ENCODE assay signal across 8 cellular contexts in genomic region chr22:37196539-37197450, GRCh38. TPM values are rescaled to one million over a fixed set of nuclear protein-coding genes. Genes with fewer than 3 reads are reported as not detected.
DNase-seq lines count a peak whose midpoint lies in the region; ATAC-seq, FAIRE-seq and TF ChIP-seq lines count a peak whose summit lies in the region.

No MANE protein-coding gene starts in this region.

- H3K9me3 Mint-ChIP-seq in chondrocyte (ENCODE audit: low read depth): no peaks in the 10 kb centered on the region

- no peaks in the 10 kb centered on the region for H3K27me3 Mint-ChIP-seq in chondrocyte (ENCODE audit: low read depth)

- H3K36me3 ChIP-seq in HUES48 (ENCODE audit: control insufficient read depth, insufficient read depth, low read length): no peaks in the 10 kb centered on the region
- no peaks in the 10 kb centered on the region for H3K36me3 ChIP-seq in lower lobe of right lung

- peaks cover 17% of the 10 kb centered on the region for H3K4me1 Mint-ChIP-seq in chondrocyte (ENCODE audit: low read depth)

- H3K9me3 ChIP-seq in A549 (no peaks in the 10 kb centered on the region), HUES48 (ENCODE audit: control insufficient read depth, insufficient read depth, low read length) (peaks cover 10% of the 10 kb centered on the region; the same call in 1 of the 2 replicates), lower lobe of right lung (no peaks in the 10 kb centered on the region)

- CTCF ChIA-PET in A549 (lab: Yijun Ruan, JAX): interaction anchor here (0.6 to 7.6 kb wide), 20 partner anchors 9 to 650 kb away, joined by 3 to 126 read pairs (median 4); partner anchors contain the start of genes C1QTNF6 and KCTD17

- peak in 1 of 2 experiments; percentile 43; a peak in 2 of 5 replicates for TF ChIP-seq EP300 in A549 (IDR thresholded peaks at IDR 0.05)

- H3K27ac Mint-ChIP-seq in chondrocyte (ENCODE audit: unreplicated experiment): peak overlapping the region; percentile 22

- ATAC-seq in A549: peak; percentile 56 to 65
- ATAC-seq in lower lobe of right lung: peak; percentile 47 to 61
- ATAC-seq in GM19351 (IDR thresholded peaks at IDR 0.05; ENCODE audit: unreplicated experiment): no peak

- H3K27me3 ChIP-seq in HUES48 (ENCODE audit: control insufficient read depth, insufficient read depth, low read length): no peaks in the 10 kb centered on the region
- H3K27me3 ChIP-seq in lower lobe of right lung (ENCODE audit: low read depth): no peaks in the 10 kb centered on the region

- H3K4me3 ChIP-seq in A549: peak overlapping the region; percentile 20; the same call in 1 of the 3 replicates
- no peak overlapping the region for H3K4me3 ChIP-seq in HUES48 (ENCODE audit: low read depth, low read length)
- H3K4me3 ChIP-seq in lower lobe of right lung: no peak overlapping the region

- TF ChIP-seq CTCF in A549 (IDR thresholded peaks at IDR 0.05) (no peak), chondrocyte (IDR thresholded peaks at IDR 0.05) (no peak), lower lobe of right lung (IDR thresholded peaks at IDR 0.05) (no peak)

- TF ChIP-seq RAD21 in A549 (conservative IDR thresholded peaks at IDR 0.05 in 1 of 2, IDR thresholded peaks at IDR 0.05 in 1 of 2): peak; percentile 6 to 11; a peak in 1 of 5 replicates

- H3K4me1 ChIP-seq in A549 (peaks cover 76% of the 10 kb centered on the region), HUES48 (ENCODE audit: control insufficient read depth, insufficient read depth, low read length) (peaks cover 3% of the 10 kb centered on the region; the same call in 1 of the 2 replicates), lower lobe of right lung (peaks cover 51% of the 10 kb centered on the region)

- no peak for TF ChIP-seq POLR2A in A549 (IDR thresholded peaks at IDR 0.05; ENCODE audit: low read length)

- FAIRE-seq in A549 (lab: Jason Lieb, UNC) (no peak), urothelium cell line (lab: Jason Lieb, UNC) (no peak)

- H3K27ac ChIP-seq in A549: peak overlapping the region; percentile 99 to 100
- peak overlapping the region; percentile 57 for H3K27ac ChIP-seq in HUES48 (ENCODE audit: low read depth, low read length)
- H3K27ac ChIP-seq in lower lobe of right lung: peak overlapping the region; percentile 91

- WGBS in A549 (ENCODE audit: missing lambda C conversion rate): 6% methylated on average over 8 of the region's 14 CpGs

- no peak overlapping the region for H3K9ac ChIP-seq in HUES48 (ENCODE audit: low read depth, low read length)

- peak overlapping the region; percentile 98 for H3K4me2 ChIP-seq in A549

- no peak overlapping the region for H3K4me3 Mint-ChIP-seq in chondrocyte (ENCODE audit: unreplicated experiment)

- intact Hi-C loops in lower lobe of right lung (cut with DNase I): no loop called here

- POLR2A ChIA-PET in A549 (lab: Yijun Ruan, JAX): interaction anchor here (0.6 to 1.7 kb wide), 4 partner anchors 9 to 178 kb away, joined by 3 to 9 read pairs (median 3); partner anchors contain the start of genes C1QTNF6, MPST and TST

- DNase-seq in A549 (ENCODE audit: low read depth in 1 of 2, low spot score in 1 of 2) (peak; percentile 77 to 92), chondrocyte (ENCODE audit: low spot score) (peak; percentile 66), lower lobe of right lung (peak; percentile 80), urothelium cell line (ENCODE audit: low spot score) (peak; percentile 79), putamen (ENCODE audit: low spot score) (no peak), NCI-H2081 (lab: John Stamatoyannopoulos, UW) (no peak)

- no peaks in the 10 kb centered on the region for H3K36me3 Mint-ChIP-seq in chondrocyte (ENCODE audit: low read depth)

TF ChIP-seq in A549, 52 proteins besides CTCF, POLR2A, EP300 and RAD21 (continues in another document):
- TF ChIP-seq MAX (IDR thresholded peaks at IDR 0.05): 0 out of 2 replicates have a peak, but pooled peaks have one; percentile 8
- peak; percentile 67 for TF ChIP-seq GATA3 (IDR thresholded peaks at IDR 0.05; ENCODE audit: borderline replicate concordance)
- TF ChIP-seq HMGXB4 (CRISPR knock-in tag; IDR thresholded peaks at IDR 0.05; ENCODE audit: borderline replicate concordance): no peak
- peak; percentile 40; the same call in 1 of the 2 replicates for TF ChIP-seq PBX3 (IDR thresholded peaks at IDR 0.05)
- no peak for TF ChIP-seq FOSB (CRISPR knock-in tag; IDR thresholded peaks at IDR 0.05)
- TF ChIP-seq JUNB (IDR thresholded peaks at IDR 0.05): peak; percentile 12; the same call in 1 of the 2 replicates

RNA-seq across cellular contexts. Expression of gene C1QTNF6, which starts 8.7 kb away (rescaled TPM):
- 18.6 and 24.7 TPM in 2 replicates for polyA plus RNA-seq in A549 (2011; rRNA removed)
- polyA plus RNA-seq in A549 (2012; cell fraction: cytosol; rRNA removed): 14.8 and 26.9 TPM in 2 replicates
- polyA plus RNA-seq in A549 (2012; cell fraction: nucleus; rRNA removed): 33.8 and 39.1 TPM in 2 replicates
- polyA plus RNA-seq in A549 (2017; fragmentation: RNase III; extraction: RNeasy Plus Mini Kit Qiagen cat#74134 plus additional on column Dnase treatment): 17.6 to 26.7 TPM (median 24.5 TPM) in 3 replicates
- polyA minus RNA-seq in A549 (2011; rRNA and poly(A)+ RNA removed): 11.1 and 12.9 TPM in 2 replicates
- 11.3 to 27.7 TPM (median 14.6 TPM) in 3 replicates for total RNA-seq in chondrocyte
- total RNA-seq in lower lobe of right lung: 5.3 TPM

RNA-seq across cellular contexts. Expression of gene SSTR3, which starts 15.5 kb away (rescaled TPM):
- not detected in 2 replicates for polyA plus RNA-seq in A549 (2011; rRNA removed)
- not detected in 2 replicates for polyA plus RNA-seq in A549 (2012; cell fraction: cytosol; rRNA removed)
- 0.07 TPM in 1 of 2 replicates, not detected in the other for polyA plus RNA-seq in A549 (2012; cell fraction: nucleus; rRNA removed)
- not detected in 3 replicates for polyA plus RNA-seq in A549 (2017; fragmentation: RNase III; extraction: RNeasy Plus Mini Kit Qiagen cat#74134 plus additional on column Dnase treatment)
- not detected in 2 replicates for polyA minus RNA-seq in A549 (2011; rRNA and poly(A)+ RNA removed)
- total RNA-seq in chondrocyte: not detected in 3 replicates
- total RNA-seq in lower lobe of right lung: not detected

RNA-seq across cellular contexts. Expression of gene IL2RB, which starts 47.1 kb away (rescaled TPM):
- polyA plus RNA-seq in A549 (2011; rRNA removed) (0.05 and 0.14 TPM in 2 replicates), A549 (2017; fragmentation: RNase III; extraction: RNeasy Plus Mini Kit Qiagen cat#74134 plus additional on column Dnase treatment) (0.04 to 0.17 TPM (median 0.05 TPM) in 3 replicates)
- polyA plus RNA-seq in A549 (2012; cell fraction: cytosol; rRNA removed): 0.05 and 0.09 TPM in 2 replicates
- 0.09 and 0.12 TPM in 2 replicates for polyA plus RNA-seq in A549 (2012; cell fraction: nucleus; rRNA removed)
- polyA minus RNA-seq in A549 (2011; rRNA and poly(A)+ RNA removed): not detected in 2 replicates
- total RNA-seq in chondrocyte (0.37 TPM in 1 of 3 replicates, not detected in the others), lower lobe of right lung (10.2 TPM)

RNA-seq across cellular contexts. Expression of gene RAC2, which starts 47.3 kb away (rescaled TPM):
- polyA plus RNA-seq in A549 (2011; rRNA removed) (0.12 TPM in 1 of 2 replicates, not detected in the other), A549 (2017; fragmentation: RNase III; extraction: RNeasy Plus Mini Kit Qiagen cat#74134 plus additional on column Dnase treatment) (0.05 to 0.07 TPM (median 0.05 TPM) in 3 replicates)
- polyA plus RNA-seq in A549 (2012; cell fraction: cytosol; rRNA removed): 0.12 and 0.16 TPM in 2 replicates
- polyA plus RNA-seq in A549 (2012; cell fraction: nucleus; rRNA removed): 0.17 and 0.22 TPM in 2 replicates
- not detected in 2 replicates for polyA minus RNA-seq in A549 (2011; rRNA and poly(A)+ RNA removed)
- total RNA-seq in chondrocyte (0.20 TPM in 1 of 3 replicates, not detected in the others), lower lobe of right lung (111 TPM)

Comparison
In these comparisons a context has a peak if more than half of its experiments do, and no peak if none do; other contexts are left out.
1. DNase-seq: peak in A549 (2 of 2), chondrocyte (single experiment), lower lobe of right lung (single experiment) and urothelium cell line (single experiment); none in putamen (single experiment) and NCI-H2081 (0 of 2).
2. Peak in every context shown above with its lines, with median percentiles within 50 percentile points of each other: H3K27ac ChIP-seq.